Comparison of ENCODE assay signal across 26 cellular contexts in genomic region chr11:1467270-1467669, GRCh38. TPM values are rescaled to one million over a fixed set of nuclear protein-coding genes. Genes with fewer than 3 reads are reported as not detected.
DNase-seq lines count a peak whose midpoint lies in the region; ATAC-seq and TF ChIP-seq lines count a peak whose summit lies in the region.
"Had no signal": no experiment of that assay in that cellular context is flagged by ENCODE, and none has a peak within 500 bp of the region (broad histone marks: within the 10 kb centered on the region; RNA-seq: fewer than 3 reads in every experiment).

No MANE protein-coding gene starts in this region.

- no peaks in the 10 kb centered on the region for H3K4me1 Mint-ChIP-seq in activated CD4-positive, alpha-beta T cell treated with anti-CD3 and anti-CD28 coated beads, Interleukin-2, amount 10 ng/mL, durations not matched to agents 24 days and 14 days
- H3K4me1 Mint-ChIP-seq in activated T-helper 17 cell treated with anti-CD3 and anti-CD28 coated beads, Interleukin-2, amount 50 U/mL, for 72 hours: peaks cover 5% of the 10 kb centered on the region
- peaks cover 11% of the 10 kb centered on the region for H3K4me1 Mint-ChIP-seq in glutamatergic neuron (ENCODE audit: low read depth, unreplicated experiment)
- peaks cover 10% of the 10 kb centered on the region for H3K4me1 Mint-ChIP-seq in stimulated activated effector memory CD8-positive, alpha-beta T cell treated with anti-CD3 and anti-CD28 coated beads, Interleukin-12 subunit alpha, Interleukin-12 subunit beta, amount 100 ng/mL, for 72 hours
- H3K4me1 Mint-ChIP-seq: activated CD4-positive, alpha-beta T cell treated with anti-CD3 and anti-CD28 coated beads for 36 hours; activated naive CD4-positive, alpha-beta T cell treated with anti-CD3 and anti-CD28 coated beads, Interleukin-2, amount 10 ng/mL, durations not matched to agents 7 days and 5 days; endodermal cell; naive thymus-derived CD4-positive, alpha-beta T cell had no signal

- H3K9me3 Mint-ChIP-seq in activated CD4-positive, alpha-beta T cell treated with anti-CD3 and anti-CD28 coated beads, Interleukin-2, amount 10 ng/mL, durations not matched to agents 24 days and 14 days: no peaks in the 10 kb centered on the region
- no peaks in the 10 kb centered on the region for H3K9me3 Mint-ChIP-seq in activated T-helper 17 cell treated with anti-CD3 and anti-CD28 coated beads, Interleukin-2, amount 50 U/mL, for 72 hours
- peaks cover 30% of the 10 kb centered on the region for H3K9me3 Mint-ChIP-seq in glutamatergic neuron (ENCODE audit: unreplicated experiment)
- H3K9me3 Mint-ChIP-seq in stimulated activated effector memory CD8-positive, alpha-beta T cell treated with anti-CD3 and anti-CD28 coated beads, Interleukin-12 subunit alpha, Interleukin-12 subunit beta, amount 100 ng/mL, for 72 hours: no peaks in the 10 kb centered on the region
- H3K9me3 Mint-ChIP-seq: activated naive CD4-positive, alpha-beta T cell treated with anti-CD3 and anti-CD28 coated beads, Interleukin-2, amount 10 ng/mL, durations not matched to agents 7 days and 5 days; activated T-cell treated with anti-CD3 and anti-CD28 coated beads, Interleukin-2, amount 50 U/mL, for 72 hours; CD8-positive, alpha-beta memory T cell; T-helper 2 cell treated with Interferon-gamma antibody and Interleukin-4, amounts not matched to agents 5 μg/mL and 100 μg/mL, for 36 hours had no signal

- no peaks in the 10 kb centered on the region for H3K4me1 ChIP-seq in transverse colon
- H3K4me1 ChIP-seq: uterus had no signal

- no peak for TF ChIP-seq POLR2A in transverse colon (IDR thresholded peaks at IDR 0.05)

- WGBS in transverse colon (ENCODE audit: low coverage in 1 of 2), 2 donors: 88% methylated on average over 9 of the region's 9 CpGs; no CpG with 5 or more reads in 1 of the 2 donors

- no peak overlapping the region for H3K4me3 Mint-ChIP-seq in activated CD4-positive, alpha-beta T cell treated with anti-CD3 and anti-CD28 coated beads, Interleukin-2, amount 10 ng/mL, durations not matched to agents 24 days and 14 days
- no peak overlapping the region for H3K4me3 Mint-ChIP-seq in activated T-helper 17 cell treated with anti-CD3 and anti-CD28 coated beads, Interleukin-2, amount 50 U/mL, for 72 hours
- peak overlapping the region; percentile 5 for H3K4me3 Mint-ChIP-seq in glutamatergic neuron (ENCODE audit: unreplicated experiment)
- H3K4me3 Mint-ChIP-seq in stimulated activated effector memory CD8-positive, alpha-beta T cell treated with anti-CD3 and anti-CD28 coated beads, Interleukin-12 subunit alpha, Interleukin-12 subunit beta, amount 100 ng/mL, for 72 hours: no peak overlapping the region
- H3K4me3 Mint-ChIP-seq: activated CD4-positive, alpha-beta T cell treated with anti-CD3 and anti-CD28 coated beads for 36 hours; activated naive CD4-positive, alpha-beta T cell treated with anti-CD3 and anti-CD28 coated beads, Interleukin-2, amount 10 ng/mL, durations not matched to agents 7 days and 5 days; activated T-cell treated with anti-CD3 and anti-CD28 coated beads, Interleukin-2, amount 50 U/mL, for 72 hours; CD8-positive, alpha-beta memory T cell; dendritic cell treated with granulocyte-macrophage colony-stimulating factor and Interleukin-4, amounts not matched to agents 40 ng/mL and 50 ng/mL, for 4 days; endodermal cell; naive thymus-derived CD4-positive, alpha-beta T cell; T-helper 2 cell treated with Interferon-gamma antibody and Interleukin-4, amounts not matched to agents 5 μg/mL and 100 μg/mL, for 36 hours had no signal

- no peak for ATAC-seq in activated T-helper 17 cell treated with anti-CD3 and anti-CD28 coated beads, Interleukin-2, amount 50 U/mL, for 72 hours (replicated peaks)
- ATAC-seq in stimulated activated effector memory CD8-positive, alpha-beta T cell treated with anti-CD3 and anti-CD28 coated beads, Interleukin-12 subunit alpha, Interleukin-12 subunit beta, amount 100 ng/mL, for 72 hours: no peak
- ATAC-seq in left colon: no peak
- ATAC-seq in GM21447 (IDR thresholded peaks at IDR 0.05; ENCODE audit: unreplicated experiment): no peak
- ATAC-seq: activated CD4-positive, alpha-beta T cell treated with anti-CD3 and anti-CD28 coated beads for 36 hours; activated T-cell treated with anti-CD3 and anti-CD28 coated beads, Interleukin-2, amount 50 U/mL, for 72 hours; naive thymus-derived CD4-positive, alpha-beta T cell; Panc1 had no signal

- in situ Hi-C loops in transverse colon (cut with MboI; ENCODE audit: low pct_ligation_motif_present in 1 of 4, low pct_unique_long_range_greater_than_20kb in 1 of 4, low sequenced_read_pairs in 3 of 4): no loop called here

- H3K36me3 Mint-ChIP-seq in activated CD4-positive, alpha-beta T cell treated with anti-CD3 and anti-CD28 coated beads, Interleukin-2, amount 10 ng/mL, durations not matched to agents 24 days and 14 days (ENCODE audit: low read depth): no peaks in the 10 kb centered on the region
- no peaks in the 10 kb centered on the region for H3K36me3 Mint-ChIP-seq in activated T-helper 17 cell treated with anti-CD3 and anti-CD28 coated beads, Interleukin-2, amount 50 U/mL, for 72 hours (ENCODE audit: low read depth)
- H3K36me3 Mint-ChIP-seq in glutamatergic neuron (ENCODE audit: unreplicated experiment): peaks cover 7% of the 10 kb centered on the region
- H3K36me3 Mint-ChIP-seq in stimulated activated effector memory CD8-positive, alpha-beta T cell treated with anti-CD3 and anti-CD28 coated beads, Interleukin-12 subunit alpha, Interleukin-12 subunit beta, amount 100 ng/mL, for 72 hours: peaks cover 11% of the 10 kb centered on the region

- peak overlapping the region in 1 of 4 donors; percentile 11 for H3K27ac ChIP-seq in transverse colon
- H3K27ac ChIP-seq: parathyroid adenoma, uterus had no signal

- no peak for DNase-seq in activated CD4-positive, alpha-beta T cell treated with anti-CD3 and anti-CD28 coated beads, Interleukin-2, amount 10 ng/mL, durations not matched to agents 24 days and 14 days
- no peak for DNase-seq in activated CD4-positive, alpha-beta T cell treated with anti-CD3 and anti-CD28 coated beads, Interleukin-2, amount 50 U/mL, for 1 hour
- DNase-seq in glutamatergic neuron: no peak
- no peak for DNase-seq in stimulated activated effector memory CD8-positive, alpha-beta T cell treated with anti-CD3 and anti-CD28 coated beads, Interleukin-12 subunit alpha, Interleukin-12 subunit beta, amount 100 ng/mL, for 72 hours (ENCODE audit: low spot score in 2 of 2)
- no peak for DNase-seq in left colon
- DNase-seq in transverse colon: no peak
- DNase-seq: 8988T; activated CD4-positive, alpha-beta T cell treated with anti-CD3 and anti-CD28 coated beads for 36 hours; activated naive CD4-positive, alpha-beta T cell treated with anti-CD3 and anti-CD28 coated beads, Interleukin-2, amount 10 ng/mL, durations not matched to agents 7 days and 5 days; activated T-cell treated with anti-CD3 and anti-CD28 coated beads, Interleukin-2, amount 50 U/mL, for 72 hours; aorta; CD8-positive, alpha-beta memory T cell; endodermal cell; naive thymus-derived CD4-positive, alpha-beta T cell; NCI-H1048; NCI-H187; NCI-H526 treated with DMSO at 0.1 percent for 48 hours; SHP77; stimulated activated CD4-positive, alpha-beta T cell treated with anti-CD3 and anti-CD28 coated beads, Interleukin-4, amount 100 ng/mL, for 1 hour; uterus had no signal

- no peaks in the 10 kb centered on the region for H3K9me3 ChIP-seq in transverse colon
- H3K9me3 ChIP-seq: uterus had no signal

- intact Hi-C loops in activated CD4-positive, alpha-beta T cell treated with anti-CD3 and anti-CD28 coated beads, Interleukin-2, amount 10 ng/mL, durations not matched to agents 24 days and 14 days (cut with micrococcal nuclease): no loop called here
- intact Hi-C loops in left colon (cut with DNase I, micrococcal nuclease): no loop called here
- intact Hi-C loops in transverse colon (cut with DNase I; ENCODE audit: low total_unique reads): no loop called here

- H3K4me3 ChIP-seq in transverse colon: no peak overlapping the region
- H3K4me3 ChIP-seq: uterus had no signal

- peaks cover 0 to 17% (median 0%) of the 10 kb centered on the region in 4 donors for H3K36me3 ChIP-seq in transverse colon
- H3K36me3 ChIP-seq: uterus had no signal

- H3K27me3 Mint-ChIP-seq in activated CD4-positive, alpha-beta T cell treated with anti-CD3 and anti-CD28 coated beads, Interleukin-2, amount 10 ng/mL, durations not matched to agents 24 days and 14 days: no peaks in the 10 kb centered on the region
- H3K27me3 Mint-ChIP-seq in activated T-helper 17 cell treated with anti-CD3 and anti-CD28 coated beads, Interleukin-2, amount 50 U/mL, for 72 hours: no peaks in the 10 kb centered on the region
- H3K27me3 Mint-ChIP-seq in glutamatergic neuron (ENCODE audit: unreplicated experiment): peaks cover 36% of the 10 kb centered on the region
- H3K27me3 Mint-ChIP-seq: activated CD4-positive, alpha-beta T cell treated with anti-CD3 and anti-CD28 coated beads for 36 hours; activated naive CD4-positive, alpha-beta T cell treated with anti-CD3 and anti-CD28 coated beads, Interleukin-2, amount 10 ng/mL, durations not matched to agents 7 days and 5 days; CD8-positive, alpha-beta memory T cell; dendritic cell treated with granulocyte-macrophage colony-stimulating factor and Interleukin-4, amounts not matched to agents 40 ng/mL and 50 ng/mL, for 4 days; naive thymus-derived CD4-positive, alpha-beta T cell had no signal

- TF ChIP-seq EP300 in transverse colon (IDR thresholded peaks at IDR 0.05; ENCODE audit: low read depth): no peak

- H3K27me3 ChIP-seq in transverse colon: no peaks in the 10 kb centered on the region
- H3K27me3 ChIP-seq: uterus had no signal

- TF ChIP-seq CTCF in glutamatergic neuron (IDR thresholded peaks at IDR 0.05; ENCODE audit: partially characterized antibody, unreplicated experiment) (no peak), transverse colon (IDR thresholded peaks at IDR 0.05) (no peak)

- peak overlapping the region; percentile 1 for H3K27ac Mint-ChIP-seq in activated CD4-positive, alpha-beta T cell treated with anti-CD3 and anti-CD28 coated beads, Interleukin-2, amount 10 ng/mL, durations not matched to agents 24 days and 14 days
- H3K27ac Mint-ChIP-seq in activated T-helper 17 cell treated with anti-CD3 and anti-CD28 coated beads, Interleukin-2, amount 50 U/mL, for 72 hours: peak overlapping the region; percentile 76
- peak overlapping the region; percentile 72 for H3K27ac Mint-ChIP-seq in glutamatergic neuron (ENCODE audit: unreplicated experiment)
- peak overlapping the region; percentile 82 for H3K27ac Mint-ChIP-seq in stimulated activated effector memory CD8-positive, alpha-beta T cell treated with anti-CD3 and anti-CD28 coated beads, Interleukin-12 subunit alpha, Interleukin-12 subunit beta, amount 100 ng/mL, for 72 hours
- H3K27ac Mint-ChIP-seq: activated CD4-positive, alpha-beta T cell treated with anti-CD3 and anti-CD28 coated beads for 36 hours; activated T-cell treated with anti-CD3 and anti-CD28 coated beads, Interleukin-2, amount 50 U/mL, for 72 hours; dendritic cell treated with granulocyte-macrophage colony-stimulating factor and Interleukin-4, amounts not matched to agents 40 ng/mL and 50 ng/mL, for 4 days; endodermal cell; T-helper 2 cell treated with Interferon-gamma antibody and Interleukin-4, amounts not matched to agents 5 μg/mL and 100 μg/mL, for 36 hours had no signal

RNA-seq across cellular contexts. Expression of gene MOB2, which starts 19.3 kb away (rescaled TPM):
- total RNA-seq in activated CD4-positive, alpha-beta T cell treated with anti-CD3 and anti-CD28 coated beads, Interleukin-2, amount 10 ng/mL, durations not matched to agents 24 days and 14 days: 22.4 and 23.5 TPM in 2 replicates
- 10 to 100 TPM; 24.5 to 26.7 TPM for total RNA-seq in activated T-helper 17 cell treated with anti-CD3 and anti-CD28 coated beads, Interleukin-2, amount 50 U/mL, for 72 hours
- 29.0 TPM for total RNA-seq in glutamatergic neuron (ENCODE audit: unreplicated experiment)
- total RNA-seq in left colon: 10 to 100 TPM; 48.3 to 55.8 TPM
- total RNA-seq in transverse colon: 10 to 100 TPM; 22.8 to 56.7 (median 42.4) TPM

Comparison
In these comparisons a context has a peak if more than half of its experiments do, and no peak if none do; other contexts are left out.
1. H3K27ac Mint-ChIP-seq: peak in every context shown above with its lines; median percentile 82 in stimulated activated effector memory CD8-positive, alpha-beta T cell treated with anti-CD3 and anti-CD28 coated beads, Interleukin-12 subunit alpha, Interleukin-12 subunit beta, amount 100 ng/mL, for 72 hours; 76 in activated T-helper 17 cell treated with anti-CD3 and anti-CD28 coated beads, Interleukin-2, amount 50 U/mL, for 72 hours; 72 in glutamatergic neuron; 1 in activated CD4-positive, alpha-beta T cell treated with anti-CD3 and anti-CD28 coated beads, Interleukin-2, amount 10 ng/mL, durations not matched to agents 24 days and 14 days.